In genomic region chr7:94216944-94217461, GRCh38 we compare ENCODE assay signal across 1 cellular context.
TF ChIP-seq lines count a peak whose summit lies in the region.

No MANE protein-coding gene starts in this region.

TF ChIP-seq in IMR-90, 13 proteins besides CTCF, POLR2A, EP300 and RAD21 (continued from another document):
- TF ChIP-seq ELK1 (IDR thresholded peaks at IDR 0.05; ENCODE audit: borderline replicate concordance, low read depth, low read length), result no peak
